Comparison of ENCODE assay signal across 9 cellular contexts in the genomic region with DNA sequence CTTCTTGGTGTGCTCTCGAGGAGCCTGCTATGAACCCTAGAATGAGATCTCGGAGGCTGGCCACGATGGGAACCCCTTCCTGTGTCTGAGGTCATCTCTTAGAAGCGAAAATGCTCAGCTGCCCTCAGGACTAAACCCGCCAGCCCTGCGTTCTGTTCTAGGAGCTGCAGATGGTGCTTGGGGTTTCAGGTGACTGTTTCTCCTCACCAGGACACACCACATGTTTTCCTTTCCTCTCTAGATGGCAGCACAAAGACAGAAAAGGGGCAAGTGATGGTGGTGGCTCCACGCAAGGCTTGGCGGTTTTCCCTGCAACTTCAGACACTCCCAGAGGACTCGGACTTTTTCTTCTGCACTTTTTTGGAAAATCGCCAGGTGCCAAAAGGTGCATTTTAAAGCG.
DNase-seq lines count a peak whose midpoint lies in the region; ATAC-seq and TF ChIP-seq lines count a peak whose summit lies in the region.
"Had no signal": no experiment of that assay in that cellular context is flagged by ENCODE, and none has a peak within 500 bp of the region (broad histone marks: within the 10 kb centered on the region; RNA-seq: fewer than 3 reads in every experiment).

No MANE protein-coding gene starts in this region.

- H2AFZ ChIP-seq in trophoblast cell (ENCODE audit: insufficient read depth, low read length, poor library complexity) = no peak overlapping the region
- H2AFZ ChIP-seq in osteoblast (ENCODE audit: low read length) = no peak overlapping the region

- H4K8ac ChIP-seq in trophoblast cell (ENCODE audit: low read depth, low read length) = no peak overlapping the region

- H3K4me2 ChIP-seq in trophoblast cell (ENCODE audit: low read length) (no peak overlapping the region), osteoblast (ENCODE audit: insufficient read depth, low read length) (no peak overlapping the region)

- no peak overlapping the region for H3K14ac ChIP-seq in trophoblast cell (ENCODE audit: low read length)

- intact Hi-C loops in vagina (cut with DNase I) = no loop called here

- H2BK120ac ChIP-seq in trophoblast cell (ENCODE audit: insufficient read depth, low read length, poor library complexity) = no peak overlapping the region

- H4K91ac ChIP-seq in trophoblast cell (ENCODE audit: low read depth, low read length) = no peak overlapping the region

- no peak overlapping the region for H3K9ac ChIP-seq in trophoblast cell (ENCODE audit: low read length)

- no peak overlapping the region for H2BK5ac ChIP-seq in trophoblast cell (ENCODE audit: low read depth, low read length, poor library complexity)

- no peak overlapping the region for H3K18ac ChIP-seq in trophoblast cell (ENCODE audit: low read length)

- H2BK12ac ChIP-seq in trophoblast cell (ENCODE audit: low read length) = no peak overlapping the region

- DNase-seq in NCI-H1417 (lab: John Stamatoyannopoulos, UW) (peak in 2 of 3 experiments; percentile 17 to 54), NCI-H1417 treated with DMSO at 0.1 percent for 48 hours (lab: John Stamatoyannopoulos, UW) (no peak), NCI-H524 treated with DMSO at 0.1 percent for 48 hours (lab: John Stamatoyannopoulos, UW) (peak; percentile 11), cerebellar cortex (ENCODE audit: low spot score) (peak; percentile 80), trophoblast cell (peak; percentile 19 to 23), vagina (ENCODE audit: extremely low spot score in 2 of 2) (no peak), osteoblast (ENCODE audit: insufficient read length, low spot score, missing footprints) (no peak)
- DNase-seq: stimulated activated naive B cell treated with anti-CD40 and anti-IgM and Interleukin-4, amounts not matched to agents 10 μg/mL and 1 μg/mL and 100 μg/mL, for 72 hours had no signal

- no peak overlapping the region for H4K12ac ChIP-seq in trophoblast cell (ENCODE audit: low read depth, low read length)

- no peaks in the 10 kb centered on the region for H4K20me1 ChIP-seq in osteoblast (ENCODE audit: insufficient read depth, low read length)

- TF ChIP-seq CTCF in vagina (IDR thresholded peaks at IDR 0.05) (no peak), osteoblast (IDR thresholded peaks at IDR 0.05; ENCODE audit: extremely low read depth, low read depth, low read length) (no peak)

- TF ChIP-seq POLR2A in vagina (IDR thresholded peaks at IDR 0.05) = no peak

- no peak for ATAC-seq in GM18909 (IDR thresholded peaks at IDR 0.05; ENCODE audit: poor library complexity, unreplicated experiment)
- ATAC-seq: stimulated activated naive B cell treated with anti-CD40 and anti-IgM and Interleukin-4, amounts not matched to agents 10 μg/mL and 1 μg/mL and 100 μg/mL, for 72 hours had no signal

- no CpG with 5 or more reads among the region's 11 CpGs for WGBS in trophoblast cell (ENCODE audit: extremely low coverage, insufficient coverage, insufficient read length)

- no peaks in the 10 kb centered on the region for H3K27me3 ChIP-seq in trophoblast cell (ENCODE audit: insufficient read depth, low read length)
- H3K27me3 ChIP-seq in vagina = no peaks in the 10 kb centered on the region
- H3K27me3 ChIP-seq in osteoblast (ENCODE audit: insufficient read depth, low read length) = no peaks in the 10 kb centered on the region

- no peaks in the 10 kb centered on the region for H3K79me1 ChIP-seq in trophoblast cell (ENCODE audit: low read length)

- H3K27ac ChIP-seq in trophoblast cell (ENCODE audit: low read depth, low read length) (no peak overlapping the region), vagina (no peak overlapping the region), osteoblast (ENCODE audit: low read depth, low read length) (no peak overlapping the region)

- H3K9me3 ChIP-seq in trophoblast cell (ENCODE audit: insufficient read depth, low read depth, low read length) = no peaks in the 10 kb centered on the region
- H3K9me3 ChIP-seq in vagina = no peaks in the 10 kb centered on the region
- H3K9me3 ChIP-seq in osteoblast (ENCODE audit: low read depth, low read length) = no peaks in the 10 kb centered on the region

- no peak overlapping the region for H2AK5ac ChIP-seq in trophoblast cell (ENCODE audit: low read length)

- H3K4me3 ChIP-seq in trophoblast cell (ENCODE audit: low read depth, low read length) = no peak overlapping the region
- no peak overlapping the region for H3K4me3 ChIP-seq in vagina
- no peak overlapping the region for H3K4me3 ChIP-seq in osteoblast (ENCODE audit: insufficient read depth, low read length)

- no peak overlapping the region for H3K4ac ChIP-seq in trophoblast cell (ENCODE audit: low read depth, low read length)

- no peaks in the 10 kb centered on the region for H3K36me3 ChIP-seq in trophoblast cell (ENCODE audit: control insufficient read depth in 1 of 2, insufficient read depth in 2 of 2, low read length in 2 of 2)
- H3K36me3 ChIP-seq in vagina = no peaks in the 10 kb centered on the region
- H3K36me3 ChIP-seq in osteoblast (ENCODE audit: insufficient read depth, low read length) = no peaks in the 10 kb centered on the region

- H3K79me2 ChIP-seq in trophoblast cell (ENCODE audit: control insufficient read depth, insufficient read depth, low read length, poor library complexity) (no peaks in the 10 kb centered on the region), osteoblast (ENCODE audit: insufficient read depth, low read length) (no peaks in the 10 kb centered on the region)

- H3K23ac ChIP-seq in trophoblast cell (ENCODE audit: low read length) = no peak overlapping the region

- no peaks in the 10 kb centered on the region for H3K4me1 ChIP-seq in trophoblast cell (ENCODE audit: control insufficient read depth in 1 of 2, insufficient read depth in 2 of 2, low read length in 2 of 2)
- H3K4me1 ChIP-seq in vagina = no peaks in the 10 kb centered on the region
- H3K4me1 ChIP-seq in osteoblast (ENCODE audit: insufficient read depth, low read length) = no peaks in the 10 kb centered on the region

Comparison
In these comparisons a context has a peak if more than half of its experiments do, and no peak if none do; other contexts are left out.
1. DNase-seq: peak in NCI-H1417 (2 of 3), NCI-H524 treated with DMSO at 0.1 percent for 48 hours (single experiment), cerebellar cortex (single experiment) and trophoblast cell (2 of 2); none in NCI-H1417 treated with DMSO at 0.1 percent for 48 hours (single experiment), vagina (0 of 2) and osteoblast (single experiment).